Comparison of ENCODE assay signal across 15 cellular contexts in genomic region chr5:107821288-107821687, GRCh38.
DNase-seq lines count a peak whose midpoint lies in the region; ATAC-seq and TF ChIP-seq lines count a peak whose summit lies in the region.
"Had no signal": no experiment of that assay in that cellular context is flagged by ENCODE, and none has a peak within 500 bp of the region (broad histone marks: within the 10 kb centered on the region; RNA-seq: fewer than 3 reads in every experiment).

No MANE protein-coding gene starts in this region.

- H3K4me1 ChIP-seq in endodermal cell (ENCODE audit: control insufficient read depth, insufficient read depth, low read length) (peaks cover 7% of the 10 kb centered on the region), thyroid gland (no peaks in the 10 kb centered on the region)
- H3K4me1 ChIP-seq: BLaER1 had no signal

- DNase-seq in DMS79 (lab: John Stamatoyannopoulos, UW) (peak; percentile 48), NCI-H187 treated with DMSO at 0.1 percent for 48 hours (lab: John Stamatoyannopoulos, UW) (peak; percentile 77), endodermal cell (no peak), thyroid gland (peak; percentile 24 to 34), EL (no peak), hippocampal formation (lab: John Stamatoyannopoulos, UW) (no peak)
- DNase-seq: 8988T; CD4-positive, alpha-beta memory T cell; DMS153; DND-41; HCEC 1CT had no signal

- no peak overlapping the region for H3K27ac Mint-ChIP-seq in endodermal cell
- H3K27ac Mint-ChIP-seq: CD14-positive monocyte; CD4-positive, alpha-beta memory T cell; GM23338 had no signal

- TF ChIP-seq POLR2A in thyroid gland (IDR thresholded peaks at IDR 0.05) = no peak

- H3K36me3 ChIP-seq in endodermal cell (ENCODE audit: control insufficient read depth, insufficient read depth, low read length) = no peaks in the 10 kb centered on the region
- H3K36me3 ChIP-seq in thyroid gland = no peaks in the 10 kb centered on the region
- H3K36me3 ChIP-seq: BLaER1 had no signal

- H3K36me3 Mint-ChIP-seq in endodermal cell (ENCODE audit: low read depth) = peaks cover 12% of the 10 kb centered on the region
- H3K36me3 Mint-ChIP-seq: CD14-positive monocyte; CD4-positive, alpha-beta memory T cell had no signal

- H3K9me3 ChIP-seq in endodermal cell (ENCODE audit: control insufficient read depth, low read length) (peaks cover 33% of the 10 kb centered on the region), thyroid gland (no peaks in the 10 kb centered on the region)
- H3K9me3 ChIP-seq: BLaER1 had no signal

- H3K9me3 Mint-ChIP-seq in endodermal cell = peaks cover 17% of the 10 kb centered on the region

- no peak overlapping the region for H3K27ac ChIP-seq in endodermal cell (ENCODE audit: low read depth, low read length)
- no peak overlapping the region for H3K27ac ChIP-seq in thyroid gland
- H3K27ac ChIP-seq: BLaER1 had no signal

- H3K4me3 Mint-ChIP-seq in endodermal cell = no peak overlapping the region
- H3K4me3 Mint-ChIP-seq: CD14-positive monocyte; CD4-positive, alpha-beta memory T cell; GM23338 had no signal

- no peak for ATAC-seq in SK-N-SH treated with all-trans-retinoic acid at 6 μM for 48 hours
- ATAC-seq: GM23338 had no signal

- H3K4me3 ChIP-seq in endodermal cell (ENCODE audit: low read length) (peak overlapping the region; percentile 60), thyroid gland (replicated peaks in 1 of 3) (no peak overlapping the region)
- H3K4me3 ChIP-seq: BLaER1, GM23338 had no signal

- no peaks in the 10 kb centered on the region for H3K27me3 Mint-ChIP-seq in endodermal cell (ENCODE audit: insufficient read depth)

- TF ChIP-seq CTCF in endodermal cell (conservative IDR thresholded peaks at IDR 0.05) (no peak), thyroid gland (IDR thresholded peaks at IDR 0.05) (no peak)

- intact Hi-C loops in thyroid gland (cut with DNase I) = no loop called here

- no peaks in the 10 kb centered on the region for H3K27me3 ChIP-seq in endodermal cell (ENCODE audit: control insufficient read depth, insufficient read depth, low read length, poor library complexity, severe bottlenecking)
- no peaks in the 10 kb centered on the region for H3K27me3 ChIP-seq in thyroid gland
- H3K27me3 ChIP-seq: BLaER1 had no signal

- peaks cover 15% of the 10 kb centered on the region for H3K4me1 Mint-ChIP-seq in endodermal cell
- H3K4me1 Mint-ChIP-seq: CD14-positive monocyte; CD4-positive, alpha-beta memory T cell had no signal

- WGBS in endodermal cell (ENCODE audit: insufficient coverage in 1 of 2, insufficient read length in 1 of 2), 2 experiments = 87 to 96% methylated on average over 3 of the region's 3 CpGs
- 45 to 94% methylated on average over 3 of the region's 3 CpGs for WGBS in thyroid gland, 2 donors

- H3K9ac ChIP-seq in endodermal cell (ENCODE audit: extremely low read depth, low read length, poor library complexity, severe bottlenecking) = no peak overlapping the region
- H3K9ac ChIP-seq: BLaER1 had no signal

TF ChIP-seq in SK-N-SH treated with all-trans-retinoic acid at 6 μM for 48 hours, 23 proteins besides CTCF, POLR2A, EP300 and RAD21:
- TF ChIP-seq ZNF8 (CRISPR knock-in tag; IDR thresholded peaks at IDR 0.05) (no peak), CSRNP3 (CRISPR knock-in tag; IDR thresholded peaks at IDR 0.05) (no peak), BACH2 (CRISPR knock-in tag; IDR thresholded peaks at IDR 0.05; ENCODE audit: borderline replicate concordance) (no peak)

Comparison
In these comparisons a context has a peak if more than half of its experiments do, and no peak if none do; other contexts are left out.
1. DNase-seq: peak in DMS79 (single experiment), NCI-H187 treated with DMSO at 0.1 percent for 48 hours (single experiment) and thyroid gland (2 of 2); none in endodermal cell (single experiment), EL (single experiment) and hippocampal formation (0 of 2).